Comparison of ENCODE assay signal across 30 cellular contexts in genomic region chr3:31193871-31194270, GRCh38.
"Had no signal": no experiment of that assay in that cellular context is flagged by ENCODE, and none has a peak within 500 bp of the region (broad histone marks: within the 10 kb centered on the region; RNA-seq: fewer than 3 reads in every experiment).

No MANE protein-coding gene starts in this region.

- H3K27ac Mint-ChIP-seq: activated CD4-positive, alpha-beta T cell treated with anti-CD3 and anti-CD28 coated beads, Interleukin-2, amount 10 ng/mL, durations not matched to agents 24 days and 14 days; activated CD8-positive, alpha-beta T cell treated with anti-CD3 and anti-CD28 coated beads for 36 hours; activated naive CD8-positive, alpha-beta T cell treated with anti-CD3 and anti-CD28 coated beads for 36 hours; IgD-negative memory B cell; T-helper 1 cell treated with Interleukin-12 subunit alpha and Interleukin-12 subunit beta and Interleukin-4 antibody, amounts not matched to agents 30 μg/mL and 1 μg/mL, for 36 hours; WTC11 had no signal

- H3K27me3 ChIP-seq: adrenal gland, brain microvascular endothelial cell, cardiac muscle cell, SJSA1 had no signal

- H3K4me1 Mint-ChIP-seq: activated naive CD8-positive, alpha-beta T cell treated with anti-CD3 and anti-CD28 coated beads for 36 hours had no signal

- H3K4me3 ChIP-seq: adrenal gland, cardiac muscle cell, SJSA1 had no signal

- H3K9me3 ChIP-seq: adrenal gland, SJSA1 had no signal

- H3K27me3 Mint-ChIP-seq: activated CD4-positive, alpha-beta T cell treated with anti-CD3 and anti-CD28 coated beads, Interleukin-2, amount 10 ng/mL, durations not matched to agents 24 days and 14 days; activated CD8-positive, alpha-beta T cell treated with anti-CD3 and anti-CD28 coated beads for 36 hours; activated naive CD8-positive, alpha-beta T cell treated with anti-CD3 and anti-CD28 coated beads for 36 hours had no signal

- ATAC-seq: activated CD8-positive, alpha-beta T cell treated with anti-CD3 and anti-CD28 coated beads for 36 hours; PC-3; SK-N-SH treated with all-trans-retinoic acid at 6 μM for 48 hours; WTC11 had no signal

- H3K9me3 Mint-ChIP-seq: activated naive CD8-positive, alpha-beta T cell treated with anti-CD3 and anti-CD28 coated beads for 36 hours; IgD-negative memory B cell had no signal

- H3K4me3 Mint-ChIP-seq: activated CD4-positive, alpha-beta T cell treated with anti-CD3 and anti-CD28 coated beads, Interleukin-2, amount 10 ng/mL, durations not matched to agents 24 days and 14 days; activated CD8-positive, alpha-beta T cell treated with anti-CD3 and anti-CD28 coated beads for 36 hours; activated naive CD8-positive, alpha-beta T cell treated with anti-CD3 and anti-CD28 coated beads for 36 hours; activated T-helper 1 cell treated with anti-CD3 and anti-CD28 coated beads, Interleukin-12 subunit alpha, Interleukin-12 subunit beta, Interleukin-2, Interleukin-4 antibody, amounts not matched to agents 30 ng/mL and 10 ng/mL and 1 ng/mL, durations not matched to agents 14 hours and 24 hours and 36 hours; IgD-negative memory B cell; T-helper 1 cell treated with Interleukin-12 subunit alpha and Interleukin-12 subunit beta and Interleukin-4 antibody, amounts not matched to agents 30 μg/mL and 1 μg/mL, for 36 hours; WTC11 had no signal

- H3K27ac ChIP-seq: adrenal gland, brain microvascular endothelial cell, cardiac muscle cell, SJSA1 had no signal

- H3K4me1 ChIP-seq: adrenal gland had no signal

- DNase-seq: activated CD4-positive, alpha-beta T cell treated with anti-CD3 and anti-CD28 coated beads, Interleukin-2, amount 10 ng/mL, durations not matched to agents 24 days and 14 days; activated CD4-positive, CD25-positive, alpha-beta regulatory T cell treated with anti-CD3 and anti-CD28 coated beads, Interleukin-2, amount 50 U/mL, for 72 hours; activated CD8-positive, alpha-beta memory T cell treated with anti-CD3 and anti-CD28 coated beads, Interleukin-2, amount 50 U/mL, for 4 hours; activated CD8-positive, alpha-beta T cell treated with anti-CD3 and anti-CD28 coated beads for 36 hours; activated effector memory CD4-positive, alpha-beta T cell treated with anti-CD3 and anti-CD28 coated beads, Interleukin-2, amount 50 U/mL, for 16 hours; activated naive CD4-positive, alpha-beta T cell treated with Interleukin-2 at 50 U/mL for 16 hours; activated naive CD8-positive, alpha-beta T cell treated with anti-CD3 and anti-CD28 coated beads for 36 hours; adrenal gland; aorta; brain microvascular endothelial cell; KG1; NCI-H1092 treated with DMSO at 0.1 percent for 48 hours; NCI-H1417 treated with DMSO at 0.1 percent for 48 hours; NCI-H1694; NCI-H2029; NCI-H2107; NCI-H2171 treated with DMSO at 0.1 percent for 48 hours; NCI-H226; NCI-H526; NCI-H774; PC-3; SHP77; SW 1271 had no signal

- H3K36me3 Mint-ChIP-seq: activated naive CD8-positive, alpha-beta T cell treated with anti-CD3 and anti-CD28 coated beads for 36 hours; WTC11 had no signal

- H3K36me3 ChIP-seq: adrenal gland, brain microvascular endothelial cell, cardiac muscle cell, SJSA1 had no signal
